7 cellular contexts compared by ENCODE assay signal in the genomic region with DNA sequence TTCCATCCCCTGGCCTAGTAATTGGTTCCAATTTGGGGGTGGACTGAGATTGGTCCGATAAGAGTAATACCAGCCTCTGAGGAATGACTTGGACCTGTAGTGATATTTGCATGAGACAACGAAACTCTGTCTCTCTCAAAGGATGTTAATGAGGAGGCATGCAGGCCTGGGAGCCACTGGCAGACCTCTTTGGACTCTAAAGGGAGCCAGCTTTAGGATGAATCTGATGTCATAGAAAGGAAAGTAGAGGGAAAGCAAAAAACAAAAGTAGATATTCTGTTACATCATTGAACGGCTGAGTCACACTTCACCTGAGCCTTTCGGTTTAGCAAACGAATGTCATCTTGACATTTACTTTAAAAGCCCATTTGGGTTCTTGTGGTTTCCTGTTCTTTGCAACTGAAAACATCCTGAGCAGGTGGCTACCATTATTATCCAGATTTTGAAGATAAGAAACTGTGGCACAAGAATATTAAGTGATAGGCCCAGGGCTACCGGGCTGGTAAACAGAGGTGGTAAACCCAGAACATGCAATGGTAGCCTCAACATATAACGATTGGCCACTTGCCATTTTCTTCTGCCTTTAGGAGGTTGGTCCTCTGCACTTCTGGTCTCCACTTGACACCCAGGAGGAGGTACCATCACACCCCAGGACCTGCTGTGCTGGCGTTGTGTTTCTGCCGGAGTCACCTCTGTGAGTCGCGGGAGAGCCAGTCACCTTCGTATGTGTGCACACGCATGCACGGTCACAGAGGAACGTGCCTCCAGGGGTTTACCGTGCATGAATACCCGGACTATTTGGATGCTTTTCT. TPM values are rescaled to one million over a fixed set of nuclear protein-coding genes. Genes with fewer than 3 reads are reported as not detected.
A peak's percentile ranks its signal among the peaks of the same experiment; 100 is the strongest.
DNase-seq lines count a peak whose midpoint lies in the region; ATAC-seq and TF ChIP-seq lines count a peak whose summit lies in the region.

No MANE protein-coding gene starts in this region.

- no peak for TF ChIP-seq CTCF in MM.1S (IDR thresholded peaks at IDR 0.05; ENCODE audit: low read length)

- H3K27ac Mint-ChIP-seq in activated CD4-positive, alpha-beta T cell treated with anti-CD3 and anti-CD28 coated beads, Interleukin-2, amount 10 ng/mL, durations not matched to agents 24 days and 14 days = peak overlapping the region; percentile 86
- peak overlapping the region; percentile 52 for H3K27ac Mint-ChIP-seq in stimulated activated naive B cell treated with anti-CD40 and anti-IgM and Interleukin-4, amounts not matched to agents 10 μg/mL and 1 μg/mL and 100 μg/mL, for 72 hours

- peaks cover 11% of the 10 kb centered on the region for H3K4me1 ChIP-seq in MM.1S (ENCODE audit: low read length)

- peak overlapping the region; percentile 11; the same call in 1 of the 2 replicates for H3K4me3 ChIP-seq in MM.1S (ENCODE audit: low read length)

- H3K4me1 Mint-ChIP-seq in activated CD4-positive, alpha-beta T cell treated with anti-CD3 and anti-CD28 coated beads, Interleukin-2, amount 10 ng/mL, durations not matched to agents 24 days and 14 days = peaks cover 31% of the 10 kb centered on the region
- peaks cover 14 to 19% of the 10 kb centered on the region in 2 donors for H3K4me1 Mint-ChIP-seq in stimulated activated naive B cell treated with anti-CD40 and anti-IgM and Interleukin-4, amounts not matched to agents 10 μg/mL and 1 μg/mL and 100 μg/mL, for 72 hours

- no peaks in the 10 kb centered on the region for H3K9me2 ChIP-seq in MM.1S (replicated peaks; ENCODE audit: insufficient read depth, low read length)

- DNase-seq in MM.1S = peak; percentile 75
- DNase-seq in activated CD4-positive, alpha-beta T cell treated with anti-CD3 and anti-CD28 coated beads, Interleukin-2, amount 10 ng/mL, durations not matched to agents 24 days and 14 days = peak; percentile 82
- peak; percentile 84 for DNase-seq in central memory CD4-positive, alpha-beta T cell
- no peak for DNase-seq in stimulated activated naive B cell treated with anti-CD40 and anti-IgM and Interleukin-4, amounts not matched to agents 10 μg/mL and 1 μg/mL and 100 μg/mL, for 72 hours
- no peak for DNase-seq in NCI-H1436 treated with DMSO at 0.1 percent for 48 hours (lab: John Stamatoyannopoulos, UW)

- H3K27me3 ChIP-seq in MM.1S (replicated peaks; ENCODE audit: insufficient read depth, low read length) = peaks cover 82% of the 10 kb centered on the region

- H3F3A ChIP-seq in MM.1S (ENCODE audit: insufficient read depth, low read length) = 0 out of 2 replicates have a peak, but pooled peaks cover 4% of the 10 kb centered on the region

- no peaks in the 10 kb centered on the region for H3K79me2 ChIP-seq in MM.1S (ENCODE audit: low read length)

- H3K27ac ChIP-seq in MM.1S (ENCODE audit: low read length) = peak overlapping the region; percentile 12; the same call in 1 of the 2 replicates

- peak overlapping the region; percentile 63 for H3K4me2 ChIP-seq in MM.1S (ENCODE audit: low read depth, low read length)

- H2AFZ ChIP-seq in MM.1S (ENCODE audit: low read length) = peak overlapping the region; percentile 30; the same call in 1 of the 2 replicates

- H4K20me1 ChIP-seq in MM.1S (ENCODE audit: insufficient read depth, low read length) = no peaks in the 10 kb centered on the region

- H3K9me3 Mint-ChIP-seq in activated CD4-positive, alpha-beta T cell treated with anti-CD3 and anti-CD28 coated beads, Interleukin-2, amount 10 ng/mL, durations not matched to agents 24 days and 14 days = peaks cover 19% of the 10 kb centered on the region
- H3K9me3 Mint-ChIP-seq in stimulated activated naive B cell treated with anti-CD40 and anti-IgM and Interleukin-4, amounts not matched to agents 10 μg/mL and 1 μg/mL and 100 μg/mL, for 72 hours = peaks cover 9 to 12% of the 10 kb centered on the region in 2 donors

- H3K9ac ChIP-seq in MM.1S (ENCODE audit: low read length) = no peak overlapping the region

- no peaks in the 10 kb centered on the region for H3K36me3 ChIP-seq in MM.1S (replicated peaks; ENCODE audit: insufficient read depth, low read length)

- ATAC-seq in stimulated activated naive B cell treated with anti-CD40 and anti-IgM and Interleukin-4, amounts not matched to agents 10 μg/mL and 1 μg/mL and 100 μg/mL, for 72 hours (replicated peaks) = peak; percentile 69 to 78
- ATAC-seq in HG02884 (IDR thresholded peaks at IDR 0.05; ENCODE audit: unreplicated experiment) = no peak
- no peak for ATAC-seq in HG02798 (IDR thresholded peaks at IDR 0.05; ENCODE audit: poor library complexity, unreplicated experiment)

- H3K4me3 Mint-ChIP-seq in activated CD4-positive, alpha-beta T cell treated with anti-CD3 and anti-CD28 coated beads, Interleukin-2, amount 10 ng/mL, durations not matched to agents 24 days and 14 days = peak overlapping the region; percentile 43
- peak overlapping the region in 1 of 2 donors; percentile 18 for H3K4me3 Mint-ChIP-seq in stimulated activated naive B cell treated with anti-CD40 and anti-IgM and Interleukin-4, amounts not matched to agents 10 μg/mL and 1 μg/mL and 100 μg/mL, for 72 hours

- H3K9me3 ChIP-seq in MM.1S (replicated peaks; ENCODE audit: insufficient read depth, low read length) = no peaks in the 10 kb centered on the region

- no peaks in the 10 kb centered on the region for H3K27me3 Mint-ChIP-seq in activated CD4-positive, alpha-beta T cell treated with anti-CD3 and anti-CD28 coated beads, Interleukin-2, amount 10 ng/mL, durations not matched to agents 24 days and 14 days
- peaks cover 0 to 7% of the 10 kb centered on the region in 2 donors for H3K27me3 Mint-ChIP-seq in stimulated activated naive B cell treated with anti-CD40 and anti-IgM and Interleukin-4, amounts not matched to agents 10 μg/mL and 1 μg/mL and 100 μg/mL, for 72 hours

- peaks cover 2% of the 10 kb centered on the region for H3K36me3 Mint-ChIP-seq in activated CD4-positive, alpha-beta T cell treated with anti-CD3 and anti-CD28 coated beads, Interleukin-2, amount 10 ng/mL, durations not matched to agents 24 days and 14 days (ENCODE audit: low read depth)
- H3K36me3 Mint-ChIP-seq in stimulated activated naive B cell treated with anti-CD40 and anti-IgM and Interleukin-4, amounts not matched to agents 10 μg/mL and 1 μg/mL and 100 μg/mL, for 72 hours = peaks cover 0 to under 1% of the 10 kb centered on the region in 2 donors

- intact Hi-C loops in activated CD4-positive, alpha-beta T cell treated with anti-CD3 and anti-CD28 coated beads, Interleukin-2, amount 10 ng/mL, durations not matched to agents 24 days and 14 days (cut with micrococcal nuclease) = loop anchor here (5.0 kb wide), 1 partner anchor 42 kb away; a partner anchor contains a TSS

RNA-seq across cellular contexts. Expression of a gene that starts 42.7 kb away (rescaled TPM):
- 7.9 and 8.0 TPM in 2 replicates for total RNA-seq in activated CD4-positive, alpha-beta T cell treated with anti-CD3 and anti-CD28 coated beads, Interleukin-2, amount 10 ng/mL, durations not matched to agents 24 days and 14 days

Comparison
In these comparisons a context has a peak if more than half of its experiments do, and no peak if none do; other contexts are left out.
1. DNase-seq: peak in MM.1S (single experiment), activated CD4-positive, alpha-beta T cell treated with anti-CD3 and anti-CD28 coated beads, Interleukin-2, amount 10 ng/mL, durations not matched to agents 24 days and 14 days (single experiment) and central memory CD4-positive, alpha-beta T cell (single experiment); none in stimulated activated naive B cell treated with anti-CD40 and anti-IgM and Interleukin-4, amounts not matched to agents 10 μg/mL and 1 μg/mL and 100 μg/mL, for 72 hours (single experiment) and NCI-H1436 treated with DMSO at 0.1 percent for 48 hours (single experiment).
2. ATAC-seq: peak in stimulated activated naive B cell treated with anti-CD40 and anti-IgM and Interleukin-4, amounts not matched to agents 10 μg/mL and 1 μg/mL and 100 μg/mL, for 72 hours (2 of 2); none in HG02884 (single experiment) and HG02798 (single experiment).